Comparison of ENCODE assay signal across 16 cellular contexts in genomic region chr1:26915204-26915842, GRCh38. TPM values are rescaled to one million over a fixed set of nuclear protein-coding genes. Genes with fewer than 3 reads are reported as not detected.
DNase-seq lines count a peak whose midpoint lies in the region; ATAC-seq and TF ChIP-seq lines count a peak whose summit lies in the region.
"Had no signal": no experiment of that assay in that cellular context is flagged by ENCODE, and none has a peak within 500 bp of the region (broad histone marks: within the 10 kb centered on the region; RNA-seq: fewer than 3 reads in every experiment).

No MANE protein-coding gene starts in this region.

- H3K36me3 ChIP-seq in HEK293 (ENCODE audit: control insufficient read depth in 2 of 2, insufficient read depth in 1 of 2, low read length in 2 of 2) (no peaks in the 10 kb centered on the region), lung (ENCODE audit: control insufficient read depth in 2 of 2, insufficient read depth in 2 of 2, low read length in 2 of 2) (no peaks in the 10 kb centered on the region)

- POLR2A ChIA-PET in HEK293 (lab: Yijun Ruan, JAX): no interaction called here

- no peaks in the 10 kb centered on the region for H3K27me3 ChIP-seq in lung (ENCODE audit: control insufficient read depth, insufficient read depth)

- H3K27ac ChIP-seq in HEK293 (ENCODE audit: extremely low read depth, low read depth, low read length): no peak overlapping the region
- peak overlapping the region in 1 of 2 donors; percentile 47 for H3K27ac ChIP-seq in lung (ENCODE audit: low read depth in 1 of 2, low read length in 1 of 2)
- H3K27ac ChIP-seq: KMS-11 had no signal

- H3K4me3 ChIP-seq in HEK293 (ENCODE audit: low read depth, low read length): no peak overlapping the region
- H3K4me3 ChIP-seq in lung: no peak overlapping the region
- H3K4me3 ChIP-seq: GM12878 had no signal

- H3K4me1 ChIP-seq in HEK293 (ENCODE audit: control insufficient read depth, insufficient read depth, low read length) (peaks cover 8% of the 10 kb centered on the region), lung (ENCODE audit: control insufficient read depth in 2 of 2, insufficient read depth in 2 of 2, low read length in 2 of 2) (peaks cover 0 to 8% of the 10 kb centered on the region in 2 donors)

- CTCF ChIA-PET in HEK293 (lab: Yijun Ruan, JAX): interaction anchor here (0.6 kb wide), 1 partner anchor 748 kb away, joined by 3 read pairs; no protein-coding TSS in a partner anchor

- WGBS in lung, 2 donors: 56 to 77% methylated on average over 5 of the region's 5 CpGs

- no peak for TF ChIP-seq CTCF in HEK293 (tag by site-specific recombination; IDR thresholded peaks at IDR 0.05)
- TF ChIP-seq CTCF in lung (IDR thresholded peaks at IDR 0.05; ENCODE audit: control extremely low read depth, extremely low read depth): no peak

- DNase-seq in cerebellum (ENCODE audit: low spot score): peak; percentile 70
- DNase-seq in lung (ENCODE audit: low spot score): peak; percentile 59
- no peak for DNase-seq in inferior parietal cortex (ENCODE audit: extremely low spot score)
- DNase-seq: activated T-cell treated with anti-CD3 and anti-CD28 coated beads for 4 hours; NCI-H2081 treated with DMSO at 0.1 percent for 48 hours; stimulated activated CD4-positive, alpha-beta T cell treated with anti-CD3 and anti-CD28 coated beads, Interleukin-2, amount 100 ng/mL, for 48 hours; stimulated activated naive B cell treated with anti-CD40 and anti-IgM and Interleukin-4, amounts not matched to agents 10 μg/mL and 1 μg/mL and 100 μg/mL, for 72 hours; SW 1271 had no signal

- ATAC-seq in lung (ENCODE audit: insufficient read depth, low FRiP score) (no peak), GM19328 (IDR thresholded peaks at IDR 0.05; ENCODE audit: unreplicated experiment) (no peak), HG02759 (IDR thresholded peaks at IDR 0.05; ENCODE audit: unreplicated experiment) (no peak)
- ATAC-seq: activated CD4-positive, CD25-positive, alpha-beta regulatory T cell treated with anti-CD3 and anti-CD28 coated beads, Interleukin-2, amount 50 U/mL, for 24 hours; GM12878; stimulated activated naive B cell treated with anti-CD40 and anti-IgM and Interleukin-4, amounts not matched to agents 10 μg/mL and 1 μg/mL and 100 μg/mL, for 72 hours had no signal

- H3K9me3 ChIP-seq in HEK293 (ENCODE audit: control insufficient read depth, insufficient read depth, low read depth, low read length) (no peaks in the 10 kb centered on the region), lung (ENCODE audit: control insufficient read depth in 2 of 2, insufficient read depth in 1 of 2, low read length in 1 of 2) (no peaks in the 10 kb centered on the region)

TF ChIP-seq in HEK293, 187 proteins besides CTCF, POLR2A, EP300 and RAD21:
- TF ChIP-seq ZNF549 (tag by site-specific recombination; IDR thresholded peaks at IDR 0.05): no peak
- peak; percentile 49; the same call in 1 of the 2 replicates for TF ChIP-seq ZNF449 (tag by site-specific recombination; IDR thresholded peaks at IDR 0.05)

RNA-seq across cellular contexts. Expression of gene NR0B2, which starts 1.5 kb away (rescaled TPM):
- total RNA-seq in cerebellum: not detected
- total RNA-seq in lung: 1 to 10 TPM; 2.1 to 2.3 TPM
- polyA plus RNA-seq in lung: 1 to 10 TPM; 1.6 to 6.0 TPM
- total RNA-seq: fibroblast of lung, GM12878, posterior vena cava had no signal
- polyA plus RNA-seq: fibroblast of lung, GM12878 had no signal

RNA-seq across cellular contexts. Expression of gene NUDC, which starts 6.2 kb away (rescaled TPM):
- 10.6 TPM for total RNA-seq in cerebellum
- 10 to 100 TPM; 39.3 to 68.7 TPM for total RNA-seq in lung
- 10 to 100 TPM; 60.1 to 77.8 TPM for polyA plus RNA-seq in lung

RNA-seq across cellular contexts. Expression of gene GPATCH3, which starts 15.1 kb away (rescaled TPM):
- 7.1 TPM for total RNA-seq in cerebellum
- 10 to 100 TPM; 10.4 to 16.7 TPM for total RNA-seq in lung
- polyA plus RNA-seq in lung: 10 to 100 TPM; 11.5 to 17.5 TPM

RNA-seq across cellular contexts. Expression of gene GPN2, which starts 25.2 kb away (rescaled TPM):
- 14.4 TPM for total RNA-seq in cerebellum
- 10 to 100 TPM; 13.7 to 25.6 TPM for total RNA-seq in lung
- 10 to 100 TPM; 15.3 to 17.6 TPM for polyA plus RNA-seq in lung

RNA-seq across cellular contexts. Expression of gene KDF1, which starts 44.9 kb away (rescaled TPM):
- total RNA-seq in cerebellum: not detected
- total RNA-seq in lung: 1 to 10 TPM; 6.6 to 9.3 TPM
- 10 to 100 TPM in 1 of 2 donors, 1 to 10 TPM in 1; 8.3 to 12.5 TPM for polyA plus RNA-seq in lung
- total RNA-seq: fibroblast of lung, GM12878, posterior vena cava had no signal
- polyA plus RNA-seq: fibroblast of lung had no signal
